ENCODE assay signal across 10 cellular contexts in genomic region chr16:24838554-24839266, GRCh38. TPM values are rescaled to one million over a fixed set of nuclear protein-coding genes. Genes with fewer than 3 reads are reported as not detected.
DNase-seq lines count a peak whose midpoint lies in the region; ATAC-seq and TF ChIP-seq lines count a peak whose summit lies in the region.
"Had no signal": no experiment of that assay in that cellular context is flagged by ENCODE, and none has a peak within 500 bp of the region (broad histone marks: within the 10 kb centered on the region; RNA-seq: fewer than 3 reads in every experiment).

No MANE protein-coding gene starts in this region.

- H3K4me1 ChIP-seq in upper lobe of right lung, result peaks cover 6% of the 10 kb centered on the region

- H3K36me3 ChIP-seq in upper lobe of right lung, result no peaks in the 10 kb centered on the region

- no peaks in the 10 kb centered on the region for H3K9me3 ChIP-seq in upper lobe of right lung

- H3K4me3 ChIP-seq in cardiac fibroblast (replicated peaks in 1 of 2; ENCODE audit: low read depth in 2 of 2, low read length in 2 of 2) (peak overlapping the region in 1 of 2 donors; percentile 32), upper lobe of right lung (no peak overlapping the region)

- TF ChIP-seq CTCF in cardiac fibroblast (IDR thresholded peaks at IDR 0.05; ENCODE audit: low read depth, low read length) (no peak), upper lobe of right lung (IDR thresholded peaks at IDR 0.05) (no peak)

- peak; percentile 55 for ATAC-seq in left colon
- peak; percentile 75 for ATAC-seq in upper lobe of right lung
- no peak for ATAC-seq in GM18505 (IDR thresholded peaks at IDR 0.05; ENCODE audit: unreplicated experiment)
- no peak for ATAC-seq in HG03442 (IDR thresholded peaks at IDR 0.05; ENCODE audit: unreplicated experiment)

- no peak overlapping the region for H3K27ac ChIP-seq in upper lobe of right lung

- intact Hi-C loops in left colon (cut with DNase I, micrococcal nuclease) (no loop called here), upper lobe of right lung (cut with DNase I) (no loop called here)

- DNase-seq in NOMO-1 (lab: John Stamatoyannopoulos, UW; ENCODE audit: unreplicated experiment in 2 of 2), result peak; percentile 1 to 62
- DNase-seq in NOMO-1 treated with dmso at 0.1 percent for 144 hours (lab: John Stamatoyannopoulos, UW; ENCODE audit: unreplicated experiment), result no peak
- peak; percentile 75 to 78 for DNase-seq in cardiac fibroblast (ENCODE audit: low read depth in 2 of 2)
- no peak for DNase-seq in left colon
- no peak for DNase-seq in upper lobe of right lung
- no peak for DNase-seq in D341Med (ENCODE audit: low spot score)
- DNase-seq: 8988T, NCI-H2029 had no signal

- TF ChIP-seq POLR2A in GM18505 (IDR thresholded peaks at IDR 0.05; ENCODE audit: borderline replicate concordance, extremely low read depth, insufficient read depth, insufficient read length), result no peak

- no peaks in the 10 kb centered on the region for H3K27me3 ChIP-seq in upper lobe of right lung

RNA-seq across cellular contexts. Expression of gene SLC5A11, which starts 7.1 kb away (rescaled TPM):
- total RNA-seq in left colon (1 to 10 TPM in 1 of 2 donors, under 1 TPM in 1; 0.31 to 2.8 TPM), upper lobe of right lung (not detected)

Comparison
In these comparisons a context has a peak if more than half of its experiments do, and no peak if none do; other contexts are left out.
1. DNase-seq: peak in NOMO-1 (2 of 2) and cardiac fibroblast (2 of 2); none in NOMO-1 treated with dmso at 0.1 percent for 144 hours (single experiment), left colon (0 of 2), upper lobe of right lung (single experiment) and D341Med (single experiment).
2. ATAC-seq: peak in left colon (single experiment) and upper lobe of right lung (single experiment); none in GM18505 (single experiment) and HG03442 (single experiment).